2 cellular contexts compared by ENCODE assay signal in genomic region chr6:43698584-43699349, GRCh38.
TF ChIP-seq lines count a peak whose summit lies in the region.

No MANE protein-coding gene starts in this region.

TF ChIP-seq in K562, 482 proteins besides CTCF, POLR2A, EP300 and RAD21 (continues in another document):
- TF ChIP-seq SRSF9 (IDR thresholded peaks at IDR 0.05; ENCODE audit: borderline replicate concordance, low read depth, low read length): no peak
- no peak for TF ChIP-seq FOXP1 (CRISPR knock-in tag; IDR thresholded peaks at IDR 0.05)
- no peak for TF ChIP-seq ZNF668 (CRISPR knock-in tag; IDR thresholded peaks at IDR 0.05)
- TF ChIP-seq HDAC8 (tag; IDR thresholded peaks at IDR 0.05): no peak
- TF ChIP-seq PYGO2 (tag; IDR thresholded peaks at IDR 0.05): no peak
- no peak for TF ChIP-seq ATF7 (IDR thresholded peaks at IDR 0.05)
- TF ChIP-seq DLX4 (CRISPR knock-in tag; IDR thresholded peaks at IDR 0.05): no peak
- no peak for TF ChIP-seq ZNF41 (CRISPR knock-in tag; conservative IDR thresholded peaks at IDR 0.05)
- TF ChIP-seq FOXJ3 (CRISPR knock-in tag; IDR thresholded peaks at IDR 0.05): no peak
- no peak for TF ChIP-seq BMI1 (IDR thresholded peaks at IDR 0.05; ENCODE audit: low read length)
- TF ChIP-seq BHLHE40 (IDR thresholded peaks at IDR 0.05; ENCODE audit: low read length): 0 out of 2 replicates have a peak, but pooled peaks have one; percentile 35
- TF ChIP-seq FOXA3 (CRISPR knock-in tag; conservative IDR thresholded peaks at IDR 0.05 in 1 of 2, IDR thresholded peaks at IDR 0.05 in 1 of 2): no peak
- no peak for TF ChIP-seq THRAP3 (IDR thresholded peaks at IDR 0.05; ENCODE audit: borderline replicate concordance)
- TF ChIP-seq RB1 (IDR thresholded peaks at IDR 0.05; ENCODE audit: low read depth): no peak
- TF ChIP-seq SPI1 (IDR thresholded peaks at IDR 0.05; ENCODE audit: borderline replicate concordance, low read depth, low read length): peak; percentile 78; the same call in 1 of the 2 replicates
- TF ChIP-seq POLR2AphosphoS5 (IDR thresholded peaks at IDR 0.05; ENCODE audit: control insufficient read depth, insufficient read depth, low read depth, low read length): no peak
- no peak for TF ChIP-seq CEBPB (tag; IDR thresholded peaks at IDR 0.05)
- no peak for TF ChIP-seq CBFA2T3 (IDR thresholded peaks at IDR 0.05)
- TF ChIP-seq TCF7 (IDR thresholded peaks at IDR 0.05; ENCODE audit: borderline replicate concordance): no peak
- peak; percentile 85 for TF ChIP-seq PRDM10 (IDR thresholded peaks at IDR 0.05; ENCODE audit: partially characterized antibody)
- no peak for TF ChIP-seq ZNF239 (CRISPR knock-in tag; IDR thresholded peaks at IDR 0.05)
- TF ChIP-seq, protein P1, sequence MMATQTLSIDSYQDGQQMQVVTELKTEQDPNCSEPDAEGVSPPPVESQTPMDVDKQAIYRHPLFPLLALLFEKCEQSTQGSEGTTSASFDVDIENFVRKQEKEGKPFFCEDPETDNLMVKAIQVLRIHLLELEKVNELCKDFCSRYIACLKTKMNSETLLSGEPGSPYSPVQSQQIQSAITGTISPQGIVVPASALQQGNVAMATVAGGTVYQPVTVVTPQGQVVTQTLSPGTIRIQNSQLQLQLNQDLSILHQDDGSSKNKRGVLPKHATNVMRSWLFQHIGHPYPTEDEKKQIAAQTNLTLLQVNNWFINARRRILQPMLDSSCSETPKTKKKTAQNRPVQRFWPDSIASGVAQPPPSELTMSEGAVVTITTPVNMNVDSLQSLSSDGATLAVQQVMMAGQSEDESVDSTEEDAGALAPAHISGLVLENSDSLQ (IDR thresholded peaks at IDR 0.05): no peak
- no peak for TF ChIP-seq EHMT2 (IDR thresholded peaks at IDR 0.05)
- TF ChIP-seq CTBP1 (IDR thresholded peaks at IDR 0.05; ENCODE audit: borderline replicate concordance): 0 out of 2 replicates have a peak, but pooled peaks have one; percentile 19
- TF ChIP-seq MAFK (IDR thresholded peaks at IDR 0.05; ENCODE audit: low read length): no peak
- TF ChIP-seq ZNF75A (CRISPR knock-in tag; IDR thresholded peaks at IDR 0.05): no peak
- no peak for TF ChIP-seq ESRRB (CRISPR knock-in tag; IDR thresholded peaks at IDR 0.05; ENCODE audit: borderline replicate concordance)
- TF ChIP-seq ZSCAN32 (CRISPR knock-in tag; IDR thresholded peaks at IDR 0.05): no peak
- no peak for TF ChIP-seq ZNF146 (CRISPR knock-in tag; IDR thresholded peaks at IDR 0.05; ENCODE audit: unreplicated experiment)
- TF ChIP-seq NFIC (IDR thresholded peaks at IDR 0.05): peak; percentile 68
- TF ChIP-seq SREBF1 (IDR thresholded peaks at IDR 0.05; ENCODE audit: borderline replicate concordance, low read depth, low read length): no peak
- no peak for TF ChIP-seq ZBTB49 (CRISPR knock-in tag; IDR thresholded peaks at IDR 0.05; ENCODE audit: borderline replicate concordance)
- TF ChIP-seq ZNF347 (CRISPR knock-in tag; IDR thresholded peaks at IDR 0.05; ENCODE audit: low read depth): no peak

TF ChIP-seq in liver, 16 proteins besides CTCF, POLR2A, EP300 and RAD21:
- TF ChIP-seq SP1 (IDR thresholded peaks at IDR 0.05): peak; percentile 42
- peak; percentile 93 for TF ChIP-seq NR2F2 (IDR thresholded peaks at IDR 0.05)
- TF ChIP-seq, protein P2, sequence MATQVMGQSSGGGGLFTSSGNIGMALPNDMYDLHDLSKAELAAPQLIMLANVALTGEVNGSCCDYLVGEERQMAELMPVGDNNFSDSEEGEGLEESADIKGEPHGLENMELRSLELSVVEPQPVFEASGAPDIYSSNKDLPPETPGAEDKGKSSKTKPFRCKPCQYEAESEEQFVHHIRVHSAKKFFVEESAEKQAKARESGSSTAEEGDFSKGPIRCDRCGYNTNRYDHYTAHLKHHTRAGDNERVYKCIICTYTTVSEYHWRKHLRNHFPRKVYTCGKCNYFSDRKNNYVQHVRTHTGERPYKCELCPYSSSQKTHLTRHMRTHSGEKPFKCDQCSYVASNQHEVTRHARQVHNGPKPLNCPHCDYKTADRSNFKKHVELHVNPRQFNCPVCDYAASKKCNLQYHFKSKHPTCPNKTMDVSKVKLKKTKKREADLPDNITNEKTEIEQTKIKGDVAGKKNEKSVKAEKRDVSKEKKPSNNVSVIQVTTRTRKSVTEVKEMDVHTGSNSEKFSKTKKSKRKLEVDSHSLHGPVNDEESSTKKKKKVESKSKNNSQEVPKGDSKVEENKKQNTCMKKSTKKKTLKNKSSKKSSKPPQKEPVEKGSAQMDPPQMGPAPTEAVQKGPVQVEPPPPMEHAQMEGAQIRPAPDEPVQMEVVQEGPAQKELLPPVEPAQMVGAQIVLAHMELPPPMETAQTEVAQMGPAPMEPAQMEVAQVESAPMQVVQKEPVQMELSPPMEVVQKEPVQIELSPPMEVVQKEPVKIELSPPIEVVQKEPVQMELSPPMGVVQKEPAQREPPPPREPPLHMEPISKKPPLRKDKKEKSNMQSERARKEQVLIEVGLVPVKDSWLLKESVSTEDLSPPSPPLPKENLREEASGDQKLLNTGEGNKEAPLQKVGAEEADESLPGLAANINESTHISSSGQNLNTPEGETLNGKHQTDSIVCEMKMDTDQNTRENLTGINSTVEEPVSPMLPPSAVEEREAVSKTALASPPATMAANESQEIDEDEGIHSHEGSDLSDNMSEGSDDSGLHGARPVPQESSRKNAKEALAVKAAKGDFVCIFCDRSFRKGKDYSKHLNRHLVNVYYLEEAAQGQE (IDR thresholded peaks at IDR 0.05): no peak
- TF ChIP-seq ZBTB33 (IDR thresholded peaks at IDR 0.05): no peak
- TF ChIP-seq RXRA (IDR thresholded peaks at IDR 0.05): peak; percentile 36
